In genomic region chr9:125639057-125639456, GRCh38 we compare ENCODE assay signal across 2 cellular contexts.
TF ChIP-seq lines count a peak whose summit lies in the region.

No MANE protein-coding gene starts in this region.

TF ChIP-seq in IMR-90, 13 proteins besides CTCF, POLR2A, EP300 and RAD21 (continued from another document):
- TF ChIP-seq USF2 (IDR thresholded peaks at IDR 0.05; ENCODE audit: low read depth, low read length): no peak
- no peak for TF ChIP-seq ELK1 (IDR thresholded peaks at IDR 0.05; ENCODE audit: borderline replicate concordance, low read depth, low read length)
- no peak for TF ChIP-seq MAFK (IDR thresholded peaks at IDR 0.05; ENCODE audit: low read depth, low read length)
- TF ChIP-seq RFX5 (IDR thresholded peaks at IDR 0.05; ENCODE audit: low read depth, low read length): no peak
- no peak for TF ChIP-seq CEBPB (IDR thresholded peaks at IDR 0.05; ENCODE audit: low read depth, low read length)
TF ChIP-seq in IMR-90: peak in this region for 0.

TF ChIP-seq in SK-N-SH, 30 proteins besides CTCF, POLR2A, EP300 and RAD21 (continued from another document):
- TF ChIP-seq, protein P1, sequence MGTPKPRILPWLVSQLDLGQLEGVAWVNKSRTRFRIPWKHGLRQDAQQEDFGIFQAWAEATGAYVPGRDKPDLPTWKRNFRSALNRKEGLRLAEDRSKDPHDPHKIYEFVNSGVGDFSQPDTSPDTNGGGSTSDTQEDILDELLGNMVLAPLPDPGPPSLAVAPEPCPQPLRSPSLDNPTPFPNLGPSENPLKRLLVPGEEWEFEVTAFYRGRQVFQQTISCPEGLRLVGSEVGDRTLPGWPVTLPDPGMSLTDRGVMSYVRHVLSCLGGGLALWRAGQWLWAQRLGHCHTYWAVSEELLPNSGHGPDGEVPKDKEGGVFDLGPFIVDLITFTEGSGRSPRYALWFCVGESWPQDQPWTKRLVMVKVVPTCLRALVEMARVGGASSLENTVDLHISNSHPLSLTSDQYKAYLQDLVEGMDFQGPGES (IDR thresholded peaks at IDR 0.05; ENCODE audit: low read depth, low read length): no peak
- TF ChIP-seq EZH2phosphoT487 (IDR thresholded peaks at IDR 0.05; ENCODE audit: borderline replicate concordance, low read depth): no peak
- TF ChIP-seq YY1 (IDR thresholded peaks at IDR 0.05; ENCODE audit: low read depth): no peak
- no peak for TF ChIP-seq FOXM1 (IDR thresholded peaks at IDR 0.05; ENCODE audit: low read depth)
- TF ChIP-seq REST (IDR thresholded peaks at IDR 0.05; ENCODE audit: low read depth, low read length): no peak
- TF ChIP-seq TAF1 (IDR thresholded peaks at IDR 0.05; ENCODE audit: borderline replicate concordance, low read depth, low read length): no peak
- no peak for TF ChIP-seq SIN3A (IDR thresholded peaks at IDR 0.05; ENCODE audit: borderline replicate concordance, low read depth, low read length)
- no peak for TF ChIP-seq ZBTB33 (IDR thresholded peaks at IDR 0.05; ENCODE audit: borderline replicate concordance, low read depth)
- no peak for TF ChIP-seq JUND (IDR thresholded peaks at IDR 0.05)
- no peak for TF ChIP-seq TCF12 (IDR thresholded peaks at IDR 0.05)
- TF ChIP-seq, protein P2, sequence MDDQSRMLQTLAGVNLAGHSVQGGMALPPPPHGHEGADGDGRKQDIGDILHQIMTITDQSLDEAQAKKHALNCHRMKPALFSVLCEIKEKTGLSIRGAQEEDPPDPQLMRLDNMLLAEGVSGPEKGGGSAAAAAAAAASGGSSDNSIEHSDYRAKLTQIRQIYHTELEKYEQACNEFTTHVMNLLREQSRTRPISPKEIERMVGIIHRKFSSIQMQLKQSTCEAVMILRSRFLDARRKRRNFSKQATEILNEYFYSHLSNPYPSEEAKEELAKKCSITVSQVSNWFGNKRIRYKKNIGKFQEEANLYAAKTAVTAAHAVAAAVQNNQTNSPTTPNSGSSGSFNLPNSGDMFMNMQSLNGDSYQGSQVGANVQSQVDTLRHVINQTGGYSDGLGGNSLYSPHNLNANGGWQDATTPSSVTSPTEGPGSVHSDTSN (IDR thresholded peaks at IDR 0.05): no peak
- no peak for TF ChIP-seq GATA2 (CRISPR knock-in tag; IDR thresholded peaks at IDR 0.05)
- TF ChIP-seq ELF1 (IDR thresholded peaks at IDR 0.05): no peak
- TF ChIP-seq RFX5 (IDR thresholded peaks at IDR 0.05; ENCODE audit: low read length): no peak
- no peak for TF ChIP-seq TEAD4 (IDR thresholded peaks at IDR 0.05; ENCODE audit: borderline replicate concordance, insufficient read depth)
